1 cellular context compared by ENCODE assay signal in genomic region chrX:72306851-72307645, GRCh38.
TF ChIP-seq lines count a peak whose summit lies in the region.

No MANE protein-coding gene starts in this region.

TF ChIP-seq in K562, 482 proteins besides CTCF, POLR2A, EP300 and RAD21 (continued from another document and continues in another):
- TF ChIP-seq, protein P1, sequence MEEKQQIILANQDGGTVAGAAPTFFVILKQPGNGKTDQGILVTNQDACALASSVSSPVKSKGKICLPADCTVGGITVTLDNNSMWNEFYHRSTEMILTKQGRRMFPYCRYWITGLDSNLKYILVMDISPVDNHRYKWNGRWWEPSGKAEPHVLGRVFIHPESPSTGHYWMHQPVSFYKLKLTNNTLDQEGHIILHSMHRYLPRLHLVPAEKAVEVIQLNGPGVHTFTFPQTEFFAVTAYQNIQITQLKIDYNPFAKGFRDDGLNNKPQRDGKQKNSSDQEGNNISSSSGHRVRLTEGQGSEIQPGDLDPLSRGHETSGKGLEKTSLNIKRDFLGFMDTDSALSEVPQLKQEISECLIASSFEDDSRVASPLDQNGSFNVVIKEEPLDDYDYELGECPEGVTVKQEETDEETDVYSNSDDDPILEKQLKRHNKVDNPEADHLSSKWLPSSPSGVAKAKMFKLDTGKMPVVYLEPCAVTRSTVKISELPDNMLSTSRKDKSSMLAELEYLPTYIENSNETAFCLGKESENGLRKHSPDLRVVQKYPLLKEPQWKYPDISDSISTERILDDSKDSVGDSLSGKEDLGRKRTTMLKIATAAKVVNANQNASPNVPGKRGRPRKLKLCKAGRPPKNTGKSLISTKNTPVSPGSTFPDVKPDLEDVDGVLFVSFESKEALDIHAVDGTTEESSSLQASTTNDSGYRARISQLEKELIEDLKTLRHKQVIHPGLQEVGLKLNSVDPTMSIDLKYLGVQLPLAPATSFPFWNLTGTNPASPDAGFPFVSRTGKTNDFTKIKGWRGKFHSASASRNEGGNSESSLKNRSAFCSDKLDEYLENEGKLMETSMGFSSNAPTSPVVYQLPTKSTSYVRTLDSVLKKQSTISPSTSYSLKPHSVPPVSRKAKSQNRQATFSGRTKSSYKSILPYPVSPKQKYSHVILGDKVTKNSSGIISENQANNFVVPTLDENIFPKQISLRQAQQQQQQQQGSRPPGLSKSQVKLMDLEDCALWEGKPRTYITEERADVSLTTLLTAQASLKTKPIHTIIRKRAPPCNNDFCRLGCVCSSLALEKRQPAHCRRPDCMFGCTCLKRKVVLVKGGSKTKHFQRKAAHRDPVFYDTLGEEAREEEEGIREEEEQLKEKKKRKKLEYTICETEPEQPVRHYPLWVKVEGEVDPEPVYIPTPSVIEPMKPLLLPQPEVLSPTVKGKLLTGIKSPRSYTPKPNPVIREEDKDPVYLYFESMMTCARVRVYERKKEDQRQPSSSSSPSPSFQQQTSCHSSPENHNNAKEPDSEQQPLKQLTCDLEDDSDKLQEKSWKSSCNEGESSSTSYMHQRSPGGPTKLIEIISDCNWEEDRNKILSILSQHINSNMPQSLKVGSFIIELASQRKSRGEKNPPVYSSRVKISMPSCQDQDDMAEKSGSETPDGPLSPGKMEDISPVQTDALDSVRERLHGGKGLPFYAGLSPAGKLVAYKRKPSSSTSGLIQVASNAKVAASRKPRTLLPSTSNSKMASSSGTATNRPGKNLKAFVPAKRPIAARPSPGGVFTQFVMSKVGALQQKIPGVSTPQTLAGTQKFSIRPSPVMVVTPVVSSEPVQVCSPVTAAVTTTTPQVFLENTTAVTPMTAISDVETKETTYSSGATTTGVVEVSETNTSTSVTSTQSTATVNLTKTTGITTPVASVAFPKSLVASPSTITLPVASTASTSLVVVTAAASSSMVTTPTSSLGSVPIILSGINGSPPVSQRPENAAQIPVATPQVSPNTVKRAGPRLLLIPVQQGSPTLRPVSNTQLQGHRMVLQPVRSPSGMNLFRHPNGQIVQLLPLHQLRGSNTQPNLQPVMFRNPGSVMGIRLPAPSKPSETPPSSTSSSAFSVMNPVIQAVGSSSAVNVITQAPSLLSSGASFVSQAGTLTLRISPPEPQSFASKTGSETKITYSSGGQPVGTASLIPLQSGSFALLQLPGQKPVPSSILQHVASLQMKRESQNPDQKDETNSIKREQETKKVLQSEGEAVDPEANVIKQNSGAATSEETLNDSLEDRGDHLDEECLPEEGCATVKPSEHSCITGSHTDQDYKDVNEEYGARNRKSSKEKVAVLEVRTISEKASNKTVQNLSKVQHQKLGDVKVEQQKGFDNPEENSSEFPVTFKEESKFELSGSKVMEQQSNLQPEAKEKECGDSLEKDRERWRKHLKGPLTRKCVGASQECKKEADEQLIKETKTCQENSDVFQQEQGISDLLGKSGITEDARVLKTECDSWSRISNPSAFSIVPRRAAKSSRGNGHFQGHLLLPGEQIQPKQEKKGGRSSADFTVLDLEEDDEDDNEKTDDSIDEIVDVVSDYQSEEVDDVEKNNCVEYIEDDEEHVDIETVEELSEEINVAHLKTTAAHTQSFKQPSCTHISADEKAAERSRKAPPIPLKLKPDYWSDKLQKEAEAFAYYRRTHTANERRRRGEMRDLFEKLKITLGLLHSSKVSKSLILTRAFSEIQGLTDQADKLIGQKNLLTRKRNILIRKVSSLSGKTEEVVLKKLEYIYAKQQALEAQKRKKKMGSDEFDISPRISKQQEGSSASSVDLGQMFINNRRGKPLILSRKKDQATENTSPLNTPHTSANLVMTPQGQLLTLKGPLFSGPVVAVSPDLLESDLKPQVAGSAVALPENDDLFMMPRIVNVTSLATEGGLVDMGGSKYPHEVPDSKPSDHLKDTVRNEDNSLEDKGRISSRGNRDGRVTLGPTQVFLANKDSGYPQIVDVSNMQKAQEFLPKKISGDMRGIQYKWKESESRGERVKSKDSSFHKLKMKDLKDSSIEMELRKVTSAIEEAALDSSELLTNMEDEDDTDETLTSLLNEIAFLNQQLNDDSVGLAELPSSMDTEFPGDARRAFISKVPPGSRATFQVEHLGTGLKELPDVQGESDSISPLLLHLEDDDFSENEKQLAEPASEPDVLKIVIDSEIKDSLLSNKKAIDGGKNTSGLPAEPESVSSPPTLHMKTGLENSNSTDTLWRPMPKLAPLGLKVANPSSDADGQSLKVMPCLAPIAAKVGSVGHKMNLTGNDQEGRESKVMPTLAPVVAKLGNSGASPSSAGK (IDR thresholded peaks at IDR 0.05) = 0 out of 2 replicates have a peak, but pooled peaks have one; percentile 21
- TF ChIP-seq GTF2E2 (tag; IDR thresholded peaks at IDR 0.05) (no peak), RBFOX2 (IDR thresholded peaks at IDR 0.05; ENCODE audit: low read depth, low read length) (peak; percentile 55), PTTG1 (tag; IDR thresholded peaks at IDR 0.05; ENCODE audit: low read depth) (no peak), ZKSCAN3 (CRISPR knock-in tag; IDR thresholded peaks at IDR 0.05) (no peak), SPI1 (IDR thresholded peaks at IDR 0.05; ENCODE audit: borderline replicate concordance, low read depth, low read length) (no peak), GABPA (tag; conservative IDR thresholded peaks at IDR 0.05; ENCODE audit: low read depth) (no peak), ZNF124 (CRISPR knock-in tag; IDR thresholded peaks at IDR 0.05) (no peak), ZBTB40 (IDR thresholded peaks at IDR 0.05) (0 out of 2 replicates have a peak, but pooled peaks have one; percentile 28), ZBTB40 (CRISPR knock-in tag; IDR thresholded peaks at IDR 0.05) (no peak), ZNF133 (CRISPR knock-in tag; IDR thresholded peaks at IDR 0.05) (no peak), SMARCB1 (IDR thresholded peaks at IDR 0.05; ENCODE audit: insufficient read length, low read depth) (no peak), DIDO1 (tag; IDR thresholded peaks at IDR 0.05; ENCODE audit: low read depth) (no peak), ARID4B (CRISPR knock-in tag; IDR thresholded peaks at IDR 0.05) (no peak), SIX5 (IDR thresholded peaks at IDR 0.05; ENCODE audit: borderline replicate concordance in 1 of 2, insufficient read depth in 1 of 2, low read depth in 1 of 2, low read length in 2 of 2) (no peak), TOE1 (IDR thresholded peaks at IDR 0.05; ENCODE audit: borderline replicate concordance) (peak; percentile 88), TOE1 (CRISPR knock-in tag; IDR thresholded peaks at IDR 0.05; ENCODE audit: borderline replicate concordance, low read depth) (no peak), LARP7 (IDR thresholded peaks at IDR 0.05) (no peak), KDM1A (IDR thresholded peaks at IDR 0.05) (no peak)
- TF ChIP-seq, protein P2, sequence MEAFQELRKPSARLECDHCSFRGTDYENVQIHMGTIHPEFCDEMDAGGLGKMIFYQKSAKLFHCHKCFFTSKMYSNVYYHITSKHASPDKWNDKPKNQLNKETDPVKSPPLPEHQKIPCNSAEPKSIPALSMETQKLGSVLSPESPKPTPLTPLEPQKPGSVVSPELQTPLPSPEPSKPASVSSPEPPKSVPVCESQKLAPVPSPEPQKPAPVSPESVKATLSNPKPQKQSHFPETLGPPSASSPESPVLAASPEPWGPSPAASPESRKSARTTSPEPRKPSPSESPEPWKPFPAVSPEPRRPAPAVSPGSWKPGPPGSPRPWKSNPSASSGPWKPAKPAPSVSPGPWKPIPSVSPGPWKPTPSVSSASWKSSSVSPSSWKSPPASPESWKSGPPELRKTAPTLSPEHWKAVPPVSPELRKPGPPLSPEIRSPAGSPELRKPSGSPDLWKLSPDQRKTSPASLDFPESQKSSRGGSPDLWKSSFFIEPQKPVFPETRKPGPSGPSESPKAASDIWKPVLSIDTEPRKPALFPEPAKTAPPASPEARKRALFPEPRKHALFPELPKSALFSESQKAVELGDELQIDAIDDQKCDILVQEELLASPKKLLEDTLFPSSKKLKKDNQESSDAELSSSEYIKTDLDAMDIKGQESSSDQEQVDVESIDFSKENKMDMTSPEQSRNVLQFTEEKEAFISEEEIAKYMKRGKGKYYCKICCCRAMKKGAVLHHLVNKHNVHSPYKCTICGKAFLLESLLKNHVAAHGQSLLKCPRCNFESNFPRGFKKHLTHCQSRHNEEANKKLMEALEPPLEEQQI (IDR thresholded peaks at IDR 0.05) = no peak
- TF ChIP-seq, protein P3, sequence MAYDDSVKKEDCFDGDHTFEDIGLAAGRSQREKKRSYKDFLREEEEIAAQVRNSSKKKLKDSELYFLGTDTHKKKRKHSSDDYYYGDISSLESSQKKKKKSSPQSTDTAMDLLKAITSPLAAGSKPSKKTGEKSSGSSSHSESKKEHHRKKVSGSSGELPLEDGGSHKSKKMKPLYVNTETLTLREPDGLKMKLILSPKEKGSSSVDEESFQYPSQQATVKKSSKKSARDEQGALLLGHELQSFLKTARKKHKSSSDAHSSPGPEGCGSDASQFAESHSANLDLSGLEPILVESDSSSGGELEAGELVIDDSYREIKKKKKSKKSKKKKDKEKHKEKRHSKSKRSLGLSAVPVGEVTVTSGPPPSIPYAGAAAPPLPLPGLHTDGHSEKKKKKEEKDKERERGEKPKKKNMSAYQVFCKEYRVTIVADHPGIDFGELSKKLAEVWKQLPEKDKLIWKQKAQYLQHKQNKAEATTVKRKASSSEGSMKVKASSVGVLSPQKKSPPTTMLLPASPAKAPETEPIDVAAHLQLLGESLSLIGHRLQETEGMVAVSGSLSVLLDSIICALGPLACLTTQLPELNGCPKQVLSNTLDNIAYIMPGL (CRISPR knock-in tag; IDR thresholded peaks at IDR 0.05) = no peak
